Comparison of ENCODE assay signal across 20 cellular contexts in the genomic region with DNA sequence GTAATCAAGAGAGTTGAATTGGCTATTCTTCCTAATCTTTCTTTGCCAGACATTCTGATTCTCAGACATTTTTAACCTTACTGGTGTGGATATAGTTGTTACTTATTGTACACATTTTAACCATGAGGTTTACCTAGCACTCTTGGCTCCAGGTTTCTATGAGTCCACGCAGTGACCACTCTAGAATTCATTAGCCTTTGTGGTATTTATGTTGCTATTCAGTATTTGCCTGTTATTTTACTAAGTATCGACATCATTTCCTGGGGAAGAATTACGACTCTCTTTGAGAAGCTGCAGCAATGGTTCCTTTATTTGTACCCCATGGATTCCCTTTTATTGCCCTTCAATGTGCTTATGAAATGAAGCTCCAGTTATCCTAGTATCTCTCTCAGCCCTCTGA.
DNase-seq lines count a peak whose midpoint lies in the region; ATAC-seq, FAIRE-seq and TF ChIP-seq lines count a peak whose summit lies in the region.
"Had no signal": no experiment of that assay in that cellular context is flagged by ENCODE, and none has a peak within 500 bp of the region (broad histone marks: within the 10 kb centered on the region; RNA-seq: fewer than 3 reads in every experiment).

No MANE protein-coding gene starts in this region.

- H4K20me1 ChIP-seq in SK-N-SH (ENCODE audit: insufficient read depth) (no peaks in the 10 kb centered on the region), HepG2 (ENCODE audit: insufficient read depth, low read length) (no peaks in the 10 kb centered on the region)

- no peaks in the 10 kb centered on the region for H3K9me3 ChIP-seq in SK-N-SH
- no peaks in the 10 kb centered on the region for H3K9me3 ChIP-seq in HepG2 (ENCODE audit: low read length)
- H3K9me3 ChIP-seq: BE2C, HAP-1 had no signal

- peaks cover 58% of the 10 kb centered on the region for H3K4me1 Mint-ChIP-seq in HFFc6 (ENCODE audit: low read depth)
- H3K4me1 Mint-ChIP-seq: CD4-positive, CD25-positive, alpha-beta regulatory T cell; CD8-positive, alpha-beta memory T cell had no signal

- H3K9ac ChIP-seq in SK-N-SH (no peak overlapping the region), HepG2 (ENCODE audit: insufficient read depth, low read depth, low read length) (no peak overlapping the region)

- POLR2A ChIA-PET in SK-N-SH (lab: Yijun Ruan, JAX) (no interaction called here), HepG2 (lab: Yijun Ruan, JAX) (no interaction called here)

- H3K36me3 Mint-ChIP-seq in HFFc6 (ENCODE audit: low read depth): no peaks in the 10 kb centered on the region
- H3K36me3 Mint-ChIP-seq: CD4-positive, CD25-positive, alpha-beta regulatory T cell; CD8-positive, alpha-beta memory T cell had no signal

- peaks cover 2% of the 10 kb centered on the region for H3K27me3 Mint-ChIP-seq in HFFc6 (ENCODE audit: insufficient read depth)
- H3K27me3 Mint-ChIP-seq: CD4-positive, CD25-positive, alpha-beta regulatory T cell had no signal

- H3K27ac ChIP-seq in SK-N-SH (ENCODE audit: low read depth in 2 of 2, low read length in 1 of 2): peak overlapping the region in 1 of 2 experiments; percentile 53; a peak in 2 of 4 replicates
- H3K27ac ChIP-seq in HepG2 (ENCODE audit: extremely low read length, insufficient read depth, low read length): no peak overlapping the region

- in situ Hi-C loops in HepG2 (cut with HindIII; ENCODE audit: extremely low pct_ligation_motif_present, low pct_unique_long_range_greater_than_20kb): no loop called here

- no peaks in the 10 kb centered on the region for H3K9me3 Mint-ChIP-seq in HFFc6
- H3K9me3 Mint-ChIP-seq: CD8-positive, alpha-beta memory T cell had no signal

- DNase-seq in SK-N-SH (no peak), HFFc6 (no peak), astrocyte of the hippocampus (ENCODE audit: low read depth, low spot score) (peak; percentile 7), HepG2 (ENCODE audit: low spot score) (no peak), NOMO-1 (lab: John Stamatoyannopoulos, UW; ENCODE audit: unreplicated experiment in 2 of 2) (no peak), glomerular visceral epithelial cell (ENCODE audit: extremely low spot score) (no peak)
- DNase-seq: 8988T; ACHN; BE2C; C1 segment of cervical spinal cord; CD4-positive, CD25-positive, alpha-beta regulatory T cell; CD8-positive, alpha-beta memory T cell; COR-L47; DMS 273 treated with DMSO at 0.1 percent for 48 hours; DMS53; DND-41 had no signal

- no TSS peak for BruUV-seq in HepG2 (replicated peaks; lab: Mats Ljungman, UMichigan)

- WGBS in SK-N-SH (ENCODE audit: low lambda C conversion rate): 53% methylated on average over 3 of the region's 3 CpGs
- whole genome bisulfite sequencing in HepG2 (ENCODE audit: low lambda C conversion rate): 9% methylated on average over 3 of the region's 3 CpGs

- no peak for TF ChIP-seq RAD21 in SK-N-SH (IDR thresholded peaks at IDR 0.05; ENCODE audit: low read length)
- TF ChIP-seq RAD21 in HepG2 (CRISPR knock-in tag; IDR thresholded peaks at IDR 0.05): no peak

- no peak overlapping the region for H3K4me3 ChIP-seq in SK-N-SH (ENCODE audit: low read depth in 2 of 2, low read length in 1 of 2)
- no peak overlapping the region for H3K4me3 ChIP-seq in HepG2 (replicated peaks in 1 of 3; ENCODE audit: insufficient read depth in 1 of 3, low read depth in 2 of 3, low read length in 3 of 3)
- H3K4me3 ChIP-seq: GM12878, HAP-1 had no signal

- H3K4me2 ChIP-seq in SK-N-SH (no peak overlapping the region), HepG2 (ENCODE audit: low read depth, low read length) (no peak overlapping the region)

- no peak for TF ChIP-seq POLR2A in HepG2 (IDR thresholded peaks at IDR 0.05; ENCODE audit: insufficient read depth in 1 of 2, low read depth in 2 of 2, low read length in 2 of 2)

- no peak overlapping the region for H3K4me3 Mint-ChIP-seq in HFFc6
- H3K4me3 Mint-ChIP-seq: CD4-positive, CD25-positive, alpha-beta regulatory T cell; CD8-positive, alpha-beta memory T cell had no signal

- intact Hi-C loops in HepG2 (cut with micrococcal nuclease; ENCODE audit: unreplicated experiment): loop anchor here (5.0 to 10.0 kb wide), 2 partner anchors 923 to 1425 kb away; no protein-coding TSS in a partner anchor

- ATAC-seq in SK-N-SH treated with all-trans-retinoic acid at 6 μM for 48 hours (no peak), HepG2 (no peak)
- ATAC-seq: GM12878 had no signal

- no peaks in the 10 kb centered on the region for H3K9me2 ChIP-seq in SK-N-SH

- TF ChIP-seq EP300 in SK-N-SH (IDR thresholded peaks at IDR 0.05; ENCODE audit: borderline replicate concordance in 1 of 2, low read depth in 1 of 2, low read length in 1 of 2): no peak
- no peak for TF ChIP-seq EP300 in HepG2 (IDR thresholded peaks at IDR 0.05; ENCODE audit: low read depth in 2 of 2, low read length in 2 of 2)
- TF ChIP-seq EP300 in HepG2 (CRISPR knock-in tag; IDR thresholded peaks at IDR 0.05; ENCODE audit: borderline replicate concordance): no peak

- H3K79me2 ChIP-seq in SK-N-SH (ENCODE audit: insufficient read depth): no peaks in the 10 kb centered on the region
- H3K79me2 ChIP-seq in HepG2 (ENCODE audit: insufficient read depth, low read length): no peaks in the 10 kb centered on the region

- H3K36me3 ChIP-seq in SK-N-SH (replicated peaks in 1 of 2; ENCODE audit: control insufficient read depth in 1 of 2, insufficient read depth in 2 of 2, low read length in 1 of 2) (no peaks in the 10 kb centered on the region), HepG2 (replicated peaks in 1 of 2; ENCODE audit: control insufficient read depth in 1 of 2, insufficient read depth in 2 of 2, low read length in 2 of 2) (no peaks in the 10 kb centered on the region)
- H3K36me3 ChIP-seq: BE2C, HAP-1 had no signal

- peaks cover 7 to 38% of the 10 kb centered on the region in 2 experiments; a peak in 3 of 4 replicates for H3K4me1 ChIP-seq in SK-N-SH (ENCODE audit: control insufficient read depth in 1 of 2, insufficient read depth in 2 of 2, low read depth in 1 of 2, low read length in 1 of 2)
- no peaks in the 10 kb centered on the region for H3K4me1 ChIP-seq in HepG2 (ENCODE audit: insufficient read depth, low read length)
- H3K4me1 ChIP-seq: BE2C, HAP-1 had no signal

- peak overlapping the region; percentile 11 for H3K27ac Mint-ChIP-seq in HFFc6
- H3K27ac Mint-ChIP-seq: CD4-positive, CD25-positive, alpha-beta regulatory T cell; CD8-positive, alpha-beta memory T cell had no signal

- no peak for FAIRE-seq in HepG2 (lab: Jason Lieb, UNC)
- FAIRE-seq: GM12878, GM19239 had no signal

- H3K27me3 ChIP-seq in SK-N-SH (ENCODE audit: insufficient read depth) (no peaks in the 10 kb centered on the region), HepG2 (ENCODE audit: control insufficient read depth in 1 of 2, insufficient read depth in 2 of 2, low read length in 2 of 2) (peaks cover 0 to 4% of the 10 kb centered on the region in 2 experiments; a peak in 1 of 5 replicates)
- H3K27me3 ChIP-seq: BE2C had no signal

- CTCF ChIA-PET in SK-N-SH (lab: Yijun Ruan, JAX): interaction anchor here (0.6 kb wide), 1 partner anchor 924 kb away, joined by 3 read pairs; no protein-coding TSS in a partner anchor
- CTCF ChIA-PET in HepG2 (lab: Yijun Ruan, JAX; ENCODE audit: low intra/inter-chr PET ratio, low total read pairs): no interaction called here

- peaks cover 13% of the 10 kb centered on the region for H3F3A ChIP-seq in SK-N-SH (replicated peaks; ENCODE audit: insufficient read depth)

- no peak for TF ChIP-seq CTCF in SK-N-SH (IDR thresholded peaks at IDR 0.05)
- no peak for TF ChIP-seq CTCF in HFFc6 (IDR thresholded peaks at IDR 0.05)
- no peak for TF ChIP-seq CTCF in HepG2 (CRISPR knock-in tag; IDR thresholded peaks at IDR 0.05)

- peak overlapping the region; percentile 58 for H2AFZ ChIP-seq in SK-N-SH (ENCODE audit: low read depth)
- H2AFZ ChIP-seq in HepG2 (ENCODE audit: low read length): no peak overlapping the region

TF ChIP-seq in SK-N-SH, 30 proteins besides CTCF, POLR2A, EP300 and RAD21 (continues in another document):
- TF ChIP-seq CHD2 (IDR thresholded peaks at IDR 0.05; ENCODE audit: low read length, partially characterized antibody) (no peak), USF1 (IDR thresholded peaks at IDR 0.05; ENCODE audit: borderline replicate concordance, low read depth) (no peak)
- TF ChIP-seq, protein P1, sequence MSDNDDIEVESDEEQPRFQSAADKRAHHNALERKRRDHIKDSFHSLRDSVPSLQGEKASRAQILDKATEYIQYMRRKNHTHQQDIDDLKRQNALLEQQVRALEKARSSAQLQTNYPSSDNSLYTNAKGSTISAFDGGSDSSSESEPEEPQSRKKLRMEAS (IDR thresholded peaks at IDR 0.05; ENCODE audit: low read depth): no peak

TF ChIP-seq in SK-N-SH treated with all-trans-retinoic acid at 6 μM for 48 hours, 23 proteins besides CTCF, POLR2A, EP300 and RAD21 (continues in another document):
- TF ChIP-seq CSRNP3 (CRISPR knock-in tag; IDR thresholded peaks at IDR 0.05) (no peak), TCF4 (CRISPR knock-in tag; IDR thresholded peaks at IDR 0.05; ENCODE audit: borderline replicate concordance) (no peak), ZNF565 (CRISPR knock-in tag; conservative IDR thresholded peaks at IDR 0.05; ENCODE audit: low read depth) (no peak)

TF ChIP-seq in HepG2, 621 proteins besides CTCF, POLR2A, EP300 and RAD21:
- TF ChIP-seq ZBTB20 (CRISPR knock-in tag; IDR thresholded peaks at IDR 0.05; ENCODE audit: borderline replicate concordance, low read depth): no peak
- no peak for TF ChIP-seq RBFOX2 (IDR thresholded peaks at IDR 0.05; ENCODE audit: low read depth, low read length)
- TF ChIP-seq KLF15 (CRISPR knock-in tag; IDR thresholded peaks at IDR 0.05; ENCODE audit: borderline replicate concordance): no peak
- no peak for TF ChIP-seq NR3C1 (CRISPR knock-in tag; IDR thresholded peaks at IDR 0.05)
- no peak for TF ChIP-seq ZNF317 (CRISPR knock-in tag; IDR thresholded peaks at IDR 0.05)
- TF ChIP-seq MAFK (conservative IDR thresholded peaks at IDR 0.05 in 1 of 2, IDR thresholded peaks at IDR 0.05 in 1 of 2; ENCODE audit: low read length in 2 of 2): no peak
